8 cellular contexts compared by ENCODE assay signal in the genomic region with DNA sequence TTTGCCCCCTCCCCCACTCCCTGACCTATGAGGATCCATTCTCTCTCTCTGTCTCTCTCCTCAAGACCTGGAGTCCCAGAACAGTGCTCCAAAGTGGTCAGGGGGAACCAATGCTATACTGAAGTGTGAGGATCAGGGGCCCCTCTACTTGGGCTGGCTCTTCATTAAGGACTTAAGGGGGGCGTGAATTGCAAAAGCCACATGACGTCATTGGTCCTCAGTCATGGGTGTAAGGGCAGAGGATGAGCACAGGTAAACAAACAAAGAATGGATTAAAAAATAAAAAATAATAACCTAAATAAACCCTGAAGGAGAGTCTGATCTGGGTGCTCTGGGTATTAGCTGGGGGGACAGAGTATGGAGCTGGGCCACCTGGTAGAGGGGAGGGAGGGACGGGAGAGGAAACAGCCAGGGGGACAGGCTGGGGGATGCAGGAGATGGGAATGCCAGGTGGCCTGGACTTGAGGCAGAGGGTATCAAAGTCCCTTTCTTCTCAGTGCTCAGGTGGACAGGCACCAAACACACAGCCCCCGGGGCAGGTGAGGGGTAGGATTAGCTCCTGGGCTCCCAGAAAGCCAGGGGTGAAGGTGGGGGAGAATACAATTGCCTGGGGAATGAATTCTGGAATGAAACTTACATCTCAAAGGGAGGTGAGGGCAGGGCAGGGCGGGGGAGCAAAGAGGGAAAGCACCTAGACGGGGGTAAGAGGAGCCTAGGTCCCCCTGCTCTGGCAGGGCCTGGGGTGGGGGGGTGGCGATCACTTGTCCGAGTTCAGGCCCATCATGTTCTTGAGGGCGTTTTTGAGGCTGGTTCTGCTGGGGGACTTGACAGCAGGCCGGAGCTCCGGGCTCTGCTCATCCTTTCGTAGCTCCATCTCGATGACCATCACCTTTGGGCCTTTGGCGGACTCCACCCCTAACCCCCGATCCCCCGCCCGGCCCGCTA. TPM values are rescaled to one million over a fixed set of nuclear protein-coding genes. Genes with fewer than 3 reads are reported as not detected.
DNase-seq lines count a peak whose midpoint lies in the region; ATAC-seq and TF ChIP-seq lines count a peak whose summit lies in the region.

No MANE protein-coding gene starts in this region.

- H3K9me3 ChIP-seq in CD8-positive, alpha-beta T cell (ENCODE audit: low read length): no peaks in the 10 kb centered on the region
- no peaks in the 10 kb centered on the region for H3K9me3 ChIP-seq in neutrophil

- peak overlapping the region; percentile 93 for H3K27ac Mint-ChIP-seq in CD8-positive, alpha-beta T cell
- peak overlapping the region; percentile 87 for H3K27ac Mint-ChIP-seq in endothelial cell (ENCODE audit: unreplicated experiment)

- DNase-seq in CD8-positive, alpha-beta T cell: peak in 1 of 7 experiments; percentile 25
- DNase-seq in NCI-H69 (lab: John Stamatoyannopoulos, UW): peak; percentile 39
- DNase-seq in endothelial cell (ENCODE audit: low spot score): no peak
- no peak for DNase-seq in NCI-H226
- DNase-seq in GOT3 (lab: John Stamatoyannopoulos, UW): no peak
- no peak for DNase-seq in SIG-M5 (lab: John Stamatoyannopoulos, UW)

- peak overlapping the region; percentile 93 for H3K4me3 ChIP-seq in CD8-positive, alpha-beta T cell (ENCODE audit: low read depth, low read length)
- peak overlapping the region; percentile 62 to 78 for H3K4me3 ChIP-seq in neutrophil (ENCODE audit: low read depth in 1 of 2, low read length in 1 of 2)

- H3K36me3 Mint-ChIP-seq in CD8-positive, alpha-beta T cell: peaks cover 8% of the 10 kb centered on the region
- no peaks in the 10 kb centered on the region for H3K36me3 Mint-ChIP-seq in endothelial cell (ENCODE audit: low read depth, unreplicated experiment)

- peaks cover 31% of the 10 kb centered on the region for H3K4me1 ChIP-seq in CD8-positive, alpha-beta T cell (ENCODE audit: insufficient read depth, low read length)
- H3K4me1 ChIP-seq in neutrophil (ENCODE audit: control insufficient read depth in 1 of 2, insufficient read depth in 1 of 2, low read depth in 1 of 2, low read length in 1 of 2): peaks cover 51 to 58% of the 10 kb centered on the region in 2 experiments

- H3K9me3 Mint-ChIP-seq in CD8-positive, alpha-beta T cell: no peaks in the 10 kb centered on the region
- H3K9me3 Mint-ChIP-seq in endothelial cell (ENCODE audit: unreplicated experiment): no peaks in the 10 kb centered on the region

- no peaks in the 10 kb centered on the region for H3K27me3 ChIP-seq in CD8-positive, alpha-beta T cell (ENCODE audit: insufficient read depth, low read length)
- no peaks in the 10 kb centered on the region for H3K27me3 ChIP-seq in neutrophil

- CTCF ChIA-PET in CD8-positive, alpha-beta T cell (lab: Charles Lee): interaction anchor here (0.7 to 3.0 kb wide), 17 partner anchors 9 to 153 kb away, joined by 3 to 12 read pairs (median 5); a partner anchor contains a TSS

- H3K4me1 Mint-ChIP-seq in CD8-positive, alpha-beta T cell (ENCODE audit: low read depth): peaks cover 40% of the 10 kb centered on the region
- H3K4me1 Mint-ChIP-seq in endothelial cell (ENCODE audit: unreplicated experiment): peaks cover 19% of the 10 kb centered on the region

- H3K27me3 Mint-ChIP-seq in CD8-positive, alpha-beta T cell (ENCODE audit: low read depth): no peaks in the 10 kb centered on the region
- peaks cover 10% of the 10 kb centered on the region for H3K27me3 Mint-ChIP-seq in endothelial cell (ENCODE audit: unreplicated experiment)

- TF ChIP-seq CTCF in CD8-positive, alpha-beta T cell (IDR thresholded peaks at IDR 0.05): no peak
- TF ChIP-seq CTCF in endothelial cell (IDR thresholded peaks at IDR 0.05; ENCODE audit: unreplicated experiment) (no peak), neutrophil (IDR thresholded peaks at IDR 0.05) (no peak)

- no peak for ATAC-seq in CD8-positive, alpha-beta T cell
- no peak for ATAC-seq in GM19351 (IDR thresholded peaks at IDR 0.05; ENCODE audit: unreplicated experiment)

- POLR2A ChIA-PET in CD8-positive, alpha-beta T cell (lab: Charles Lee): interaction anchor here (0.6 to 3.3 kb wide), 12 partner anchors 8 to 152 kb away, joined by 3 to 16 read pairs (median 6); a partner anchor contains a TSS

- H3K27ac ChIP-seq in CD8-positive, alpha-beta T cell (ENCODE audit: low read depth, low read length): peak overlapping the region; percentile 70
- H3K27ac ChIP-seq in neutrophil: peak overlapping the region; percentile 99

- intact Hi-C loops in CD8-positive, alpha-beta T cell (cut with DNase I, micrococcal nuclease): loop anchor here in 1 of 2 experiments (5.0 kb wide), 1 partner anchor 173 kb away; a partner anchor contains a TSS

- H3K4me3 Mint-ChIP-seq in CD8-positive, alpha-beta T cell: peak overlapping the region; percentile 97
- H3K4me3 Mint-ChIP-seq in endothelial cell (ENCODE audit: unreplicated experiment): peak overlapping the region; percentile 96

- H3K36me3 ChIP-seq in CD8-positive, alpha-beta T cell (ENCODE audit: insufficient read depth, low read length): no peaks in the 10 kb centered on the region
- no peaks in the 10 kb centered on the region for H3K36me3 ChIP-seq in neutrophil

RNA-seq across cellular contexts. Expression of a gene that starts 4.6 kb away (rescaled TPM):
- 1 to 10 TPM; 2.1 to 2.6 TPM for total RNA-seq in CD8-positive, alpha-beta T cell
- 2.6 TPM for total RNA-seq in endothelial cell (ENCODE audit: unreplicated experiment)

RNA-seq across cellular contexts. Expression of a gene that starts 9.0 kb away (rescaled TPM):
- total RNA-seq in CD8-positive, alpha-beta T cell: 10 to 100 TPM; 41.5 to 41.9 TPM
- 180 TPM for total RNA-seq in endothelial cell (ENCODE audit: unreplicated experiment)

RNA-seq across cellular contexts. Expression of a gene that starts 46.7 kb away (rescaled TPM):
- total RNA-seq in CD8-positive, alpha-beta T cell: not detected
- not detected for total RNA-seq in endothelial cell (ENCODE audit: unreplicated experiment)
